Comparison of ENCODE assay signal across 19 cellular contexts in genomic region chr10:72026251-72026650, GRCh38.
"Had no signal": no experiment of that assay in that cellular context is flagged by ENCODE, and none has a peak within 500 bp of the region (broad histone marks: within the 10 kb centered on the region; RNA-seq: fewer than 3 reads in every experiment).

No MANE protein-coding gene starts in this region.

- H3K36me3 ChIP-seq: esophagus squamous epithelium, heart right ventricle, right atrium auricular region, spleen had no signal

- ATAC-seq: activated CD4-positive, alpha-beta T cell treated with anti-CD3 and anti-CD28 coated beads for 36 hours; activated T-cell treated with anti-CD3 and anti-CD28 coated beads, Interleukin-2, amount 50 U/mL, for 72 hours; left lobe of liver; stimulated activated naive B cell treated with anti-CD40 and anti-IgM and Interleukin-4, amounts not matched to agents 10 μg/mL and 1 μg/mL and 100 μg/mL, for 72 hours had no signal

- H3K27me3 ChIP-seq: heart right ventricle, right atrium auricular region, spleen had no signal

- H3K9me3 ChIP-seq: esophagus squamous epithelium, heart right ventricle, right atrium auricular region, spleen had no signal

- H3K4me3 ChIP-seq: esophagus squamous epithelium, heart right ventricle, right atrium auricular region, spleen had no signal

- DNase-seq: activated CD4-positive, alpha-beta memory T cell treated with anti-CD3 and anti-CD28 coated beads, Interleukin-2, amount 10 ng/mL, durations not matched to agents 7 days and 5 days; activated CD4-positive, alpha-beta T cell treated with anti-CD3 and anti-CD28 coated beads for 36 hours; activated CD8-positive, alpha-beta memory T cell treated with anti-CD3 and anti-CD28 coated beads, Interleukin-2, amount 50 U/mL, for 4 hours; activated gamma-delta T cell treated with Interleukin-2 at 50 U/mL for 16 hours; activated naive CD8-positive, alpha-beta T cell treated with anti-CD3 and anti-CD28 coated beads, Interleukin-2, amount 10 ng/mL, durations not matched to agents 7 days and 5 days; activated T-cell treated with anti-CD3 and anti-CD28 coated beads, Interleukin-2, amount 50 U/mL, for 72 hours; esophagus squamous epithelium; foreskin melanocyte; heart right ventricle; islet precursor cell; mesendoderm; posterior cingulate gyrus; spleen; stimulated activated CD4-positive, alpha-beta T cell treated with anti-CD3 and anti-CD28 coated beads, Interleukin-1b, Interleukin-23, amount 100 ng/mL, for 48 hours; stimulated activated naive B cell treated with anti-CD40 and anti-IgM and Interleukin-4, amounts not matched to agents 10 μg/mL and 1 μg/mL and 100 μg/mL, for 72 hours; T-helper 1 cell had no signal

- H3K27ac ChIP-seq: heart right ventricle, right atrium auricular region, spleen, VCaP had no signal
